ENCODE assay signal across 1 cellular context in genomic region chr9:127399736-127400269, GRCh38.
TF ChIP-seq lines count a peak whose summit lies in the region.

No MANE protein-coding gene starts in this region.

TF ChIP-seq in HepG2, 621 proteins besides CTCF, POLR2A, EP300 and RAD21:
- TF ChIP-seq KDM1A (CRISPR knock-in tag; IDR thresholded peaks at IDR 0.05) = 0 out of 2 replicates have a peak, but pooled peaks have one; percentile 20
- peak; percentile 87 for TF ChIP-seq ZNF629 (CRISPR knock-in tag; conservative IDR thresholded peaks at IDR 0.05)
- no peak for TF ChIP-seq JARID2 (CRISPR knock-in tag; IDR thresholded peaks at IDR 0.05; ENCODE audit: insufficient replicate concordance)
- TF ChIP-seq ZNF558 (CRISPR knock-in tag; IDR thresholded peaks at IDR 0.05; ENCODE audit: borderline replicate concordance) = no peak
- TF ChIP-seq RBM22 (optimal IDR thresholded peaks at IDR 0.05; ENCODE audit: low read length) = peak; percentile 21
- TF ChIP-seq ZKSCAN8 (CRISPR knock-in tag; IDR thresholded peaks at IDR 0.05; ENCODE audit: borderline replicate concordance) = no peak
- TF ChIP-seq ZBTB25 (CRISPR knock-in tag; IDR thresholded peaks at IDR 0.05) = no peak
- TF ChIP-seq ZMYM3 (CRISPR knock-in tag; IDR thresholded peaks at IDR 0.05) = no peak
- no peak for TF ChIP-seq FOSL2 (CRISPR knock-in tag; IDR thresholded peaks at IDR 0.05)
- no peak for TF ChIP-seq XBP1 (CRISPR knock-in tag; IDR thresholded peaks at IDR 0.05)
TF ChIP-seq in HepG2: peak in this region for 3.
